In genomic region chr2:141701610-141702009, GRCh38 we compare ENCODE assay signal across 25 cellular contexts.
"Had no signal": no experiment of that assay in that cellular context is flagged by ENCODE, and none has a peak within 500 bp of the region (broad histone marks: within the 10 kb centered on the region; RNA-seq: fewer than 3 reads in every experiment).

No MANE protein-coding gene starts in this region.

- H3K9me3 ChIP-seq: ovary, psoas muscle, stomach, thoracic aorta, thyroid gland, tibial nerve, upper lobe of left lung, vagina had no signal

- ATAC-seq: natural killer cell; psoas muscle; right cardiac atrium; sciatic nerve; stimulated activated effector memory CD8-positive, alpha-beta T cell treated with anti-CD3 and anti-CD28 coated beads, Interleukin-12 subunit alpha, Interleukin-12 subunit beta, amount 100 ng/mL, for 72 hours; stimulated activated naive B cell treated with anti-CD40 and anti-IgM and Interleukin-4, amounts not matched to agents 10 μg/mL and 1 μg/mL and 100 μg/mL, for 72 hours had no signal

- H3K36me3 ChIP-seq: neural progenitor cell, ovary, stomach, thoracic aorta, thyroid gland, tibial nerve, upper lobe of left lung, vagina had no signal

- H3K4me2 ChIP-seq: neural progenitor cell had no signal

- H3K27me3 ChIP-seq: neural progenitor cell, ovary, stomach, thyroid gland, tibial nerve, upper lobe of left lung, vagina had no signal

- FAIRE-seq: small intestine, urothelium cell line had no signal

- DNase-seq: natural killer cell; occipital lobe; ovary; posterior cingulate gyrus; psoas muscle; right cardiac atrium; small intestine; stimulated activated CD4-positive, alpha-beta T cell treated with anti-CD3 and anti-CD28 coated beads, Interleukin-15, amount 100 ng/mL, for 24 hours; stimulated activated CD4-positive, alpha-beta T cell treated with anti-CD3 and anti-CD28 coated beads, Interleukin-2, amount 100 ng/mL, for 24 hours; stimulated activated CD4-positive, alpha-beta T cell treated with anti-CD3 and anti-CD28 coated beads, Interleukin-2, amount 100 ng/mL, for 48 hours; stimulated activated CD4-positive, alpha-beta T cell treated with anti-CD3 and anti-CD28 coated beads, Interleukin-4, amount 100 ng/mL, for 24 hours; stimulated activated naive B cell treated with anti-CD40 and anti-IgM and Interleukin-4, amounts not matched to agents 10 μg/mL and 1 μg/mL and 100 μg/mL, for 72 hours; stimulated activated naive CD4-positive, alpha-beta T cell treated with Interleukin-2 at 50 U/mL for 16 hours; stomach; thyroid gland; trophoblast cell; upper lobe of left lung had no signal

- H2AFZ ChIP-seq: neural progenitor cell, parathyroid adenoma had no signal

- H3K4me1 ChIP-seq: psoas muscle, tibial nerve, upper lobe of left lung, vagina had no signal

- H3K4me3 ChIP-seq: neural progenitor cell, ovary, psoas muscle, stomach, thoracic aorta, thyroid gland, tibial nerve, upper lobe of left lung, vagina had no signal

- H3K9ac ChIP-seq: neural progenitor cell, parathyroid adenoma had no signal

- H3K79me2 ChIP-seq: parathyroid adenoma had no signal

- H3K27ac ChIP-seq: neural progenitor cell, ovary, parathyroid adenoma, psoas muscle, stomach, thoracic aorta, thyroid gland, tibial nerve, upper lobe of left lung, vagina had no signal
